ENCODE assay signal across 18 cellular contexts in the genomic region with DNA sequence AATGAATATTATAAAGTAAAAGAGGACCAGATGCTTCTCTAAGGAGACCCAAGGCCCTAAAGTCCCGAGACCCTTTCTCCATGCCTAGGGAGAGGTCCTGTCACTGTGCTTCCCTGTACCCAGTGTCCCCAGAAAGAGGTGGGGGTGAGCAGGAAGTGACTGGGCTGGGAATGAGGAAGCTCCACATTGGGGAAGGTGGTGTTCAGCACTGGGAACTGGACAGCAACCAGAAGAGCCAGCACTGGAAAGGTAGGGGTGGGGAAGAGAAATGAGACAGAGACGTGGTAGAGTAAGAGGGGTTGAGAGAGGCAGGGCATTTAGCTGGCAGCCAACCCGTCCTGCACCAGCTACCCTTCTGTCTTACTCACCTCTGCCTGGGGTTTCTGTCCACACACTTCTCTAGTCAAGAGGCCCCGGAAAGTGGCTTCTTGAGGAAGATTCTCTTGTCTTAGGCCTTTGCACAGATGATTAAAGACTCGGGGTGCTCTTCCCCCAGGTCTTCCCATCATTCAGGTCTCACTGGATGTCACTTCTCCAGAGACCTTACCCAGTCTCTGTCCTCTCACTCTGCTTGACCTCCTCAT. TPM values are rescaled to one million over a fixed set of nuclear protein-coding genes. Genes with fewer than 3 reads are reported as not detected.
DNase-seq lines count a peak whose midpoint lies in the region; ATAC-seq and TF ChIP-seq lines count a peak whose summit lies in the region.
"Had no signal": no experiment of that assay in that cellular context is flagged by ENCODE, and none has a peak within 500 bp of the region (broad histone marks: within the 10 kb centered on the region; RNA-seq: fewer than 3 reads in every experiment).

No MANE protein-coding gene starts in this region.

- in situ Hi-C loops in GM23248 (cut with MboI) = no loop called here

- ATAC-seq in left colon (peak; percentile 58), HG03280 (IDR thresholded peaks at IDR 0.05; ENCODE audit: unreplicated experiment) (no peak)
- ATAC-seq: stimulated activated memory B cell treated with anti-CD40 and anti-IgM and Interleukin-4, amounts not matched to agents 10 μg/mL and 1 μg/mL and 100 μg/mL, for 72 hours had no signal

- H4K20me1 ChIP-seq in GM23248 (ENCODE audit: insufficient read depth) = no peaks in the 10 kb centered on the region

- no peak overlapping the region for H3K4me2 ChIP-seq in GM23248 (ENCODE audit: unreplicated experiment)
- H3K4me2 ChIP-seq: hepatocyte had no signal

- no peak overlapping the region for H2AFZ ChIP-seq in GM23248
- H2AFZ ChIP-seq: hepatocyte had no signal

- WGBS in GM23248 (ENCODE audit: low coverage in 1 of 2, low lambda C conversion rate in 2 of 2, missing lambda C conversion rate in 2 of 2), 2 experiments = 68 to 69% methylated on average over 5 of the region's 5 CpGs

- no peaks in the 10 kb centered on the region for H3K9me2 ChIP-seq in GM23248 (ENCODE audit: insufficient read depth)

- H3K4me1 ChIP-seq in GM23248 (ENCODE audit: insufficient read depth) = no peaks in the 10 kb centered on the region

- no peak overlapping the region for H3K4me3 ChIP-seq in GM23248
- H3K4me3 ChIP-seq: BLaER1 treated with 17β-estradiol and CSF1 and Interleukin-3, amounts not matched to agents 10 nM and 100 nM; hepatocyte had no signal

- H3K36me3 ChIP-seq in GM23248 (ENCODE audit: low read depth) = no peaks in the 10 kb centered on the region

- H3K27me3 ChIP-seq in GM23248 (replicated peaks; ENCODE audit: insufficient read depth) = no peaks in the 10 kb centered on the region
- H3K27me3 ChIP-seq: BLaER1 treated with 17β-estradiol and CSF1 and Interleukin-3, amounts not matched to agents 10 nM and 100 nM; hepatocyte had no signal

- no peaks in the 10 kb centered on the region for H3F3A ChIP-seq in GM23248 (ENCODE audit: insufficient read depth)

- no peak overlapping the region for H3K9ac ChIP-seq in GM23248
- H3K9ac ChIP-seq: BLaER1 treated with 17β-estradiol and CSF1 and Interleukin-3, amounts not matched to agents 10 nM and 100 nM had no signal

- no peaks in the 10 kb centered on the region for H3K79me2 ChIP-seq in GM23248 (ENCODE audit: insufficient read depth)
- H3K79me2 ChIP-seq: hepatocyte had no signal

- POLR2A ChIA-PET in RWPE1 (lab: Yijun Ruan, JAX; ENCODE audit: low non-redundant PET) = no interaction called here

- intact Hi-C loops in left colon (cut with DNase I, micrococcal nuclease) = no loop called here

- CTCF ChIA-PET in RWPE1 (lab: Yijun Ruan, JAX) = no interaction called here

- TF ChIP-seq CTCF in RWPE1 (conservative IDR thresholded peaks at IDR 0.05; ENCODE audit: low read depth) = no peak

- H3K9me3 ChIP-seq in GM23248 (ENCODE audit: low read depth) = no peaks in the 10 kb centered on the region
- H3K9me3 ChIP-seq: BLaER1 treated with 17β-estradiol and CSF1 and Interleukin-3, amounts not matched to agents 10 nM and 100 nM had no signal

- DNase-seq in AG08396 (ENCODE audit: low spot score) (peak; percentile 39), GM23248 (peak; percentile 11), RWPE1 (ENCODE audit: low spot score) (peak; percentile 30), left colon (no peak), NCI-H82 treated with DMSO at 0.1 percent for 48 hours (lab: John Stamatoyannopoulos, UW; ENCODE audit: unreplicated experiment) (no peak), DMS79 (lab: John Stamatoyannopoulos, UW) (no peak)
- no peak for DNase-seq in activated naive CD4-positive, alpha-beta T cell treated with Interleukin-2 at 50 U/mL for 16 hours
- DNase-seq: activated CD4-positive, alpha-beta T cell treated with anti-CD3 and anti-CD28 coated beads for 48 hours; activated gamma-delta T cell; caudate nucleus; NCI-H1436; NCI-H774 had no signal

- H3K27ac ChIP-seq in GM23248 = no peak overlapping the region
- H3K27ac ChIP-seq in RWPE1 = no peak overlapping the region
- H3K27ac ChIP-seq: BLaER1 treated with 17β-estradiol and CSF1 and Interleukin-3, amounts not matched to agents 10 nM and 100 nM; hepatocyte had no signal

RNA-seq across cellular contexts. Expression of a gene that starts 12.2 kb away (rescaled TPM):
- 21.6 and 27.5 TPM in 2 replicates for total RNA-seq in GM23248 (2014; rRNA removed; shearing (Covaris generic))
- polyA plus RNA-seq in GM23248 (2016; fragmentation: Nextera tagmentation; extraction: Ambion mirVana) = 24.6 and 28.4 TPM in 2 replicates
- total RNA-seq in left colon = 10 to 100 TPM; 11.0 to 16.1 TPM

RNA-seq across cellular contexts. Expression of a gene that starts 12.7 kb away (rescaled TPM):
- total RNA-seq in GM23248 (2014; rRNA removed; shearing (Covaris generic)) = 80.4 and 118 TPM in 2 replicates
- polyA plus RNA-seq in GM23248 (2016; fragmentation: Nextera tagmentation; extraction: Ambion mirVana) = 60.4 and 64.0 TPM in 2 replicates
- total RNA-seq in left colon = 10 to 100 TPM; 23.6 to 25.5 TPM

RNA-seq across cellular contexts. Expression of a gene that starts 25.7 kb away (rescaled TPM):
- not detected in 2 replicates for total RNA-seq in GM23248 (2014; rRNA removed; shearing (Covaris generic))
- polyA plus RNA-seq in GM23248 (2016; fragmentation: Nextera tagmentation; extraction: Ambion mirVana) = 0.09 TPM in 1 of 2 replicates, not detected in the other
- not detected for total RNA-seq in left colon
- total RNA-seq: hepatocyte had no signal

RNA-seq across cellular contexts. Expression of a gene that starts 26.4 kb away (rescaled TPM):
- total RNA-seq in GM23248 (2014; rRNA removed; shearing (Covaris generic)) = not detected in 2 replicates
- polyA plus RNA-seq in GM23248 (2016; fragmentation: Nextera tagmentation; extraction: Ambion mirVana) = not detected in 2 replicates
- total RNA-seq in left colon = not detected
- total RNA-seq: endothelial cell of umbilical vein, hepatocyte, mononuclear cell had no signal
- polyA plus RNA-seq: endothelial cell of umbilical vein, hepatocyte had no signal

RNA-seq across cellular contexts. Expression of a gene that starts 37.7 kb away (rescaled TPM):
- 71.2 and 91.2 TPM in 2 replicates for total RNA-seq in GM23248 (2014; rRNA removed; shearing (Covaris generic))
- 40.4 and 45.0 TPM in 2 replicates for polyA plus RNA-seq in GM23248 (2016; fragmentation: Nextera tagmentation; extraction: Ambion mirVana)
- total RNA-seq in left colon = 10 to 100 TPM; 23.3 to 27.4 TPM

Comparison
In these comparisons a context has a peak if more than half of its experiments do, and no peak if none do; other contexts are left out.
1. DNase-seq: peak in AG08396 (single experiment), GM23248 (single experiment) and RWPE1 (single experiment); none in left colon (0 of 2), NCI-H82 treated with DMSO at 0.1 percent for 48 hours (single experiment), DMS79 (single experiment) and activated naive CD4-positive, alpha-beta T cell treated with Interleukin-2 at 50 U/mL for 16 hours (single experiment).